ENCODE assay signal across 19 cellular contexts in the genomic region with DNA sequence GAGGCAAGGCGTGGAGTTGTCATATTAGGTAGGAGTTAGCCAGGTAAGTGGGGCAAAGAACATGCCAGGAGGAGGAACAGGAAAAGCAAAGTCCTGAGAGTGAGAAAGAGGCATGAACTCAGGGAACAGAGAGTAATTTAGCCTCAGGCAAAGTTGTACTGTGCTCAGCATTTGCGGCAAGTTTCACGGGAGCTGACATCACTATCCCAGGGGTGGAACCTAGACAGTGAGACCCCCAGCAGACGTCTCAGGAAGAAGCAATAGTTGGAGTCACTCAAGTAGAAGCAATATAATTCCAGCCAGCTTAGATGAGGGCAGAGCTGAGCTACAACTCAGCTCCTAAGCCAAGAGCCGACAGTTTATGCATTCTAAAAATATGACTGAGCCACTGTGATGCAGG.
DNase-seq lines count a peak whose midpoint lies in the region; TF ChIP-seq lines count a peak whose summit lies in the region.
"Had no signal": no experiment of that assay in that cellular context is flagged by ENCODE, and none has a peak within 500 bp of the region (broad histone marks: within the 10 kb centered on the region; RNA-seq: fewer than 3 reads in every experiment).

No MANE protein-coding gene starts in this region.

- TF ChIP-seq CTCF in nephron progenitor cell (IDR thresholded peaks at IDR 0.05) (no peak), esophagus muscularis mucosa (IDR thresholded peaks at IDR 0.05) (no peak)

- H3K27ac Mint-ChIP-seq in nephron progenitor cell = peak overlapping the region; percentile 13
- H3K27ac Mint-ChIP-seq: CD4-positive, alpha-beta memory T cell had no signal

- no peaks in the 10 kb centered on the region for H3K4me1 ChIP-seq in esophagus muscularis mucosa
- H3K4me1 ChIP-seq: A549 had no signal

- H3K4me1 Mint-ChIP-seq in nephron progenitor cell = no peaks in the 10 kb centered on the region
- H3K4me1 Mint-ChIP-seq: CD4-positive, alpha-beta memory T cell had no signal

- no peaks in the 10 kb centered on the region for H3K36me3 Mint-ChIP-seq in nephron progenitor cell (ENCODE audit: low read depth)
- H3K36me3 Mint-ChIP-seq: CD4-positive, alpha-beta memory T cell had no signal

- intact Hi-C loops in esophagus muscularis mucosa (cut with DNase I) = no loop called here

- H3K9me3 Mint-ChIP-seq in nephron progenitor cell = no peaks in the 10 kb centered on the region

- no peak overlapping the region for H3K4me3 ChIP-seq in esophagus muscularis mucosa
- H3K4me3 ChIP-seq: A549 had no signal

- H3K27me3 Mint-ChIP-seq in nephron progenitor cell (ENCODE audit: low read depth, poor library complexity) = peaks cover 12% of the 10 kb centered on the region

- no peaks in the 10 kb centered on the region for H3K36me3 ChIP-seq in esophagus muscularis mucosa

- H3K4me3 Mint-ChIP-seq in nephron progenitor cell = no peak overlapping the region
- H3K4me3 Mint-ChIP-seq: CD4-positive, alpha-beta memory T cell had no signal

- no peaks in the 10 kb centered on the region for H3K9me3 ChIP-seq in esophagus muscularis mucosa
- H3K9me3 ChIP-seq: A549 had no signal

- no peak for TF ChIP-seq EP300 in esophagus muscularis mucosa (IDR thresholded peaks at IDR 0.05)

- 80% methylated on average over 5 of the region's 5 CpGs for WGBS in esophagus muscularis mucosa

- peaks cover 0 to 9% (median 0%) of the 10 kb centered on the region in 4 donors for H3K27me3 ChIP-seq in esophagus muscularis mucosa

- DNase-seq in Daoy (ENCODE audit: low read depth) = peak; percentile 23
- DNase-seq in LoVo (ENCODE audit: low spot score) = peak; percentile 17
- DNase-seq in nephron progenitor cell = no peak
- DNase-seq in ureter (ENCODE audit: low spot score) = peak; percentile 46
- DNase-seq in esophagus muscularis mucosa (ENCODE audit: extremely low spot score) = no peak
- no peak for DNase-seq in medulla oblongata (ENCODE audit: extremely low spot score)
- no peak for DNase-seq in DMS 273 (lab: John Stamatoyannopoulos, UW; ENCODE audit: unreplicated experiment)
- DNase-seq: 8988T; ACHN; AML-193; C1 segment of cervical spinal cord; Calu3; CD4-positive, alpha-beta memory T cell; COR-L47; DMS153; DMS79; H7; HCEC 1CT had no signal

- no peak for TF ChIP-seq POLR2A in esophagus muscularis mucosa (IDR thresholded peaks at IDR 0.05; ENCODE audit: low read depth)

- H3K27ac ChIP-seq in esophagus muscularis mucosa (replicated peaks in 1 of 4) = no peak overlapping the region
- H3K27ac ChIP-seq: A549 had no signal

Comparison
In these comparisons a context has a peak if more than half of its experiments do, and no peak if none do; other contexts are left out.
1. DNase-seq: peak in Daoy (single experiment), LoVo (single experiment) and ureter (single experiment); none in nephron progenitor cell (single experiment), esophagus muscularis mucosa (single experiment), medulla oblongata (single experiment) and DMS 273 (single experiment).